20 cellular contexts compared by ENCODE assay signal in genomic region chr11:134656861-134657540, GRCh38.
A peak's percentile ranks its signal among the peaks of the same experiment; 100 is the strongest.
DNase-seq lines count a peak whose midpoint lies in the region; ATAC-seq and TF ChIP-seq lines count a peak whose summit lies in the region.
"Had no signal": no experiment of that assay in that cellular context is flagged by ENCODE, and none has a peak within 500 bp of the region (broad histone marks: within the 10 kb centered on the region; RNA-seq: fewer than 3 reads in every experiment).

No MANE protein-coding gene starts in this region.

- no peaks in the 10 kb centered on the region for H3K9me3 ChIP-seq in A673 (ENCODE audit: low read depth, low read length, poor library complexity, severe bottlenecking)
- no peaks in the 10 kb centered on the region for H3K9me3 ChIP-seq in CD4-positive, alpha-beta T cell (ENCODE audit: control insufficient read depth, low read length)
- H3K9me3 ChIP-seq: BE2C, tibial artery had no signal

- intact Hi-C loops in A673 (cut with micrococcal nuclease; ENCODE audit: unreplicated experiment), result no loop called here
- intact Hi-C loops in CD4-positive, alpha-beta T cell (cut with DNase I, micrococcal nuclease), result no loop called here
- intact Hi-C loops in activated T-helper 2 cell treated with anti-CD3 and anti-CD28 coated beads, Interferon-gamma antibody, Interleukin-2, Interleukin-4, amounts not matched to agents 10 μg/mL and 5 μg/mL and 100 μg/mL, durations not matched to agents 14 hours and 24 hours and 36 hours (cut with micrococcal nuclease), result no loop called here

- BruUV-seq in A673 (replicated peaks; lab: Mats Ljungman, UMichigan), result no TSS peak

- H3K4me3 ChIP-seq in A673 (ENCODE audit: low read depth, low read length, poor library complexity, severe bottlenecking), result no peak overlapping the region
- H3K4me3 ChIP-seq: tibial artery had no signal

- H3K4me1 ChIP-seq in A673 (ENCODE audit: insufficient read depth, low read length, poor library complexity, severe bottlenecking), result no peaks in the 10 kb centered on the region
- H3K4me1 ChIP-seq: BE2C, tibial artery had no signal

- no peaks in the 10 kb centered on the region for H3K9me3 Mint-ChIP-seq in CD4-positive, alpha-beta T cell
- H3K9me3 Mint-ChIP-seq in activated T-helper 2 cell treated with anti-CD3 and anti-CD28 coated beads, Interferon-gamma antibody, Interleukin-2, Interleukin-4, amounts not matched to agents 10 μg/mL and 5 μg/mL and 100 μg/mL, durations not matched to agents 14 hours and 24 hours and 36 hours, result peaks cover 18% of the 10 kb centered on the region
- peaks cover 5% of the 10 kb centered on the region for H3K9me3 Mint-ChIP-seq in neural crest cell

- POLR2A ChIA-PET in A673 (lab: Charles Lee; ENCODE audit: low non-redundant PET), result interaction anchor here (0.6 kb wide), 1 partner anchor 62 kb away, joined by 5 read pairs; no protein-coding TSS in a partner anchor
- POLR2A ChIA-PET in CD4-positive, alpha-beta T cell (lab: Charles Lee), result no interaction called here

- peaks cover 19% of the 10 kb centered on the region for H3K4me1 Mint-ChIP-seq in CD4-positive, alpha-beta T cell (ENCODE audit: low read depth)
- H3K4me1 Mint-ChIP-seq in activated T-helper 2 cell treated with anti-CD3 and anti-CD28 coated beads, Interferon-gamma antibody, Interleukin-2, Interleukin-4, amounts not matched to agents 10 μg/mL and 5 μg/mL and 100 μg/mL, durations not matched to agents 14 hours and 24 hours and 36 hours (ENCODE audit: low read depth), result peaks cover 4% of the 10 kb centered on the region
- peaks cover 14% of the 10 kb centered on the region for H3K4me1 Mint-ChIP-seq in neural crest cell

- peaks cover 26% of the 10 kb centered on the region for H3K27me3 Mint-ChIP-seq in CD4-positive, alpha-beta T cell
- H3K27me3 Mint-ChIP-seq in activated T-helper 2 cell treated with anti-CD3 and anti-CD28 coated beads, Interferon-gamma antibody, Interleukin-2, Interleukin-4, amounts not matched to agents 10 μg/mL and 5 μg/mL and 100 μg/mL, durations not matched to agents 14 hours and 24 hours and 36 hours (ENCODE audit: low read depth), result no peaks in the 10 kb centered on the region
- peaks cover 7% of the 10 kb centered on the region for H3K27me3 Mint-ChIP-seq in neural crest cell (ENCODE audit: low read depth)

- DNase-seq in A673 (ENCODE audit: low spot score) (peak; percentile 11), neural crest cell (ENCODE audit: low read depth, low spot score) (no peak), T-helper 9 cell (no peak), NCI-H748 (lab: John Stamatoyannopoulos, UW; ENCODE audit: unreplicated experiment) (no peak)
- DNase-seq in CD4-positive, alpha-beta T cell, result peak in 3 of 10 experiments; percentile 6 to 43 (median 37)
- DNase-seq in activated T-helper 2 cell treated with anti-CD3 and anti-CD28 coated beads, Interferon-gamma antibody, Interleukin-2, Interleukin-4, amounts not matched to agents 10 μg/mL and 5 μg/mL and 100 μg/mL, durations not matched to agents 14 hours and 24 hours and 36 hours (ENCODE audit: low spot score), result peak; percentile 3
- no peak for DNase-seq in effector CD4-positive, alpha-beta T cell
- DNase-seq: activated CD4-positive, alpha-beta T cell treated with anti-CD3 and anti-CD28 coated beads for 36 hours; amniotic stem cell; BE2C; KG1; kidney glomerular epithelial cell; NCI-H1092 treated with DMSO at 0.1 percent for 48 hours; NCI-H524 treated with DMSO at 0.1 percent for 48 hours; occipital lobe; stimulated activated CD4-positive, alpha-beta T cell treated with anti-CD3 and anti-CD28 coated beads, Interleukin-4, amount 100 ng/mL, for 1 hour had no signal

- H3K36me3 ChIP-seq in A673 (ENCODE audit: insufficient read depth, low read length, poor library complexity, severe bottlenecking), result no peaks in the 10 kb centered on the region
- H3K36me3 ChIP-seq: BE2C, tibial artery had no signal

- no peak for TF ChIP-seq CTCF in A673 (conservative IDR thresholded peaks at IDR 0.05; ENCODE audit: low read depth, low read length)
- no peak for TF ChIP-seq CTCF in CD4-positive, alpha-beta T cell (IDR thresholded peaks at IDR 0.05)
- no peak for TF ChIP-seq CTCF in neural crest cell (conservative IDR thresholded peaks at IDR 0.05)

- no peak overlapping the region for H3K27ac Mint-ChIP-seq in CD4-positive, alpha-beta T cell
- H3K27ac Mint-ChIP-seq in activated T-helper 2 cell treated with anti-CD3 and anti-CD28 coated beads, Interferon-gamma antibody, Interleukin-2, Interleukin-4, amounts not matched to agents 10 μg/mL and 5 μg/mL and 100 μg/mL, durations not matched to agents 14 hours and 24 hours and 36 hours, result no peak overlapping the region
- H3K27ac Mint-ChIP-seq in neural crest cell (ENCODE audit: unreplicated experiment), result peak overlapping the region; percentile 8
- H3K27ac Mint-ChIP-seq: activated CD4-positive, alpha-beta T cell treated with anti-CD3 and anti-CD28 coated beads for 36 hours had no signal

- ATAC-seq in CD4-positive, alpha-beta T cell (ENCODE audit: poor library complexity), result peak; percentile 34
- no peak for ATAC-seq in GM21381 (IDR thresholded peaks at IDR 0.05; ENCODE audit: unreplicated experiment)
- ATAC-seq: activated CD4-positive, alpha-beta T cell treated with anti-CD3 and anti-CD28 coated beads for 36 hours had no signal

- no peaks in the 10 kb centered on the region for H3K27me3 ChIP-seq in A673 (replicated peaks; ENCODE audit: insufficient read depth, low read depth, low read length, poor library complexity)
- peaks cover 24% of the 10 kb centered on the region for H3K27me3 ChIP-seq in CD4-positive, alpha-beta T cell (ENCODE audit: control insufficient read depth, insufficient read depth, low read length)
- H3K27me3 ChIP-seq: BE2C had no signal

- no peaks in the 10 kb centered on the region for H3K36me3 Mint-ChIP-seq in CD4-positive, alpha-beta T cell (ENCODE audit: low read depth)
- H3K36me3 Mint-ChIP-seq in activated T-helper 2 cell treated with anti-CD3 and anti-CD28 coated beads, Interferon-gamma antibody, Interleukin-2, Interleukin-4, amounts not matched to agents 10 μg/mL and 5 μg/mL and 100 μg/mL, durations not matched to agents 14 hours and 24 hours and 36 hours (ENCODE audit: low read depth), result no peaks in the 10 kb centered on the region
- peaks cover 2% of the 10 kb centered on the region for H3K36me3 Mint-ChIP-seq in neural crest cell (ENCODE audit: low read depth)

- no peak overlapping the region for H3K27ac ChIP-seq in A673 (ENCODE audit: low read depth, low read length, poor library complexity, severe bottlenecking)
- no peak overlapping the region for H3K27ac ChIP-seq in CD4-positive, alpha-beta T cell (ENCODE audit: low read depth, low read length)
- H3K27ac ChIP-seq: tibial artery had no signal

- CTCF ChIA-PET in A673 (lab: Charles Lee), result no interaction called here
- CTCF ChIA-PET in CD4-positive, alpha-beta T cell (lab: Charles Lee), result no interaction called here

- no peak overlapping the region for H3K4me3 Mint-ChIP-seq in CD4-positive, alpha-beta T cell
- H3K4me3 Mint-ChIP-seq in activated T-helper 2 cell treated with anti-CD3 and anti-CD28 coated beads, Interferon-gamma antibody, Interleukin-2, Interleukin-4, amounts not matched to agents 10 μg/mL and 5 μg/mL and 100 μg/mL, durations not matched to agents 14 hours and 24 hours and 36 hours (ENCODE audit: low read depth), result no peak overlapping the region
- H3K4me3 Mint-ChIP-seq in neural crest cell, result no peak overlapping the region
- H3K4me3 Mint-ChIP-seq: activated CD4-positive, alpha-beta T cell treated with anti-CD3 and anti-CD28 coated beads for 36 hours; activated T-helper 1 cell treated with anti-CD3 and anti-CD28 coated beads, Interleukin-12 subunit alpha, Interleukin-12 subunit beta, Interleukin-2, Interleukin-4 antibody, amounts not matched to agents 30 ng/mL and 10 ng/mL and 1 ng/mL, durations not matched to agents 14 hours and 24 hours and 36 hours; H9 had no signal

Comparison
In these comparisons a context has a peak if more than half of its experiments do, and no peak if none do; other contexts are left out.
1. DNase-seq: peak in A673 (single experiment) and activated T-helper 2 cell treated with anti-CD3 and anti-CD28 coated beads, Interferon-gamma antibody, Interleukin-2, Interleukin-4, amounts not matched to agents 10 μg/mL and 5 μg/mL and 100 μg/mL, durations not matched to agents 14 hours and 24 hours and 36 hours (single experiment); none in neural crest cell (single experiment), effector CD4-positive, alpha-beta T cell (single experiment), T-helper 9 cell (single experiment) and NCI-H748 (single experiment).